Comparison of ENCODE assay signal across 8 cellular contexts in genomic region chr1:65069186-65069585, GRCh38.
A peak's percentile ranks its signal among the peaks of the same experiment; 100 is the strongest.
DNase-seq lines count a peak whose midpoint lies in the region; ATAC-seq and TF ChIP-seq lines count a peak whose summit lies in the region.

No MANE protein-coding gene starts in this region.

- intact Hi-C loops in OCI-LY7 (cut with micrococcal nuclease; ENCODE audit: unreplicated experiment), result loop anchor here (5.0 kb wide), 3 partner anchors 107 to 353 kb away; partner anchors contain the start of genes LEPR and LEPROT

- H3K27me3 Mint-ChIP-seq in activated naive CD4-positive, alpha-beta T cell treated with anti-CD3 and anti-CD28 coated beads, Interleukin-2, amount 50 U/mL, for 24 hours, result no peaks in the 10 kb centered on the region
- peaks cover 22% of the 10 kb centered on the region for H3K27me3 Mint-ChIP-seq in mesothelial cell of epicardium (ENCODE audit: low read depth)

- POLR2A ChIA-PET in OCI-LY7 (lab: Charles Lee), result interaction anchor here (0.7 kb wide), 1 partner anchor 96 kb away, joined by 3 read pairs; no protein-coding TSS in a partner anchor

- H3K9me2 ChIP-seq in OCI-LY7 (ENCODE audit: insufficient read depth, low read length), result no peaks in the 10 kb centered on the region

- no peaks in the 10 kb centered on the region for H4K20me1 ChIP-seq in OCI-LY7 (ENCODE audit: insufficient read depth, low read length)

- no peak for ATAC-seq in GM21526 (IDR thresholded peaks at IDR 0.05; ENCODE audit: low FRiP score, unreplicated experiment)

- H2AFZ ChIP-seq in OCI-LY7 (ENCODE audit: low read length), result peak overlapping the region; percentile 83

- H3K27ac ChIP-seq in OCI-LY7 (ENCODE audit: low read depth, low read length, poor library complexity, severe bottlenecking) (peak overlapping the region; percentile 55), temporal lobe (ENCODE audit: low read depth, low read length) (peak overlapping the region; percentile 96)

- H3K4me2 ChIP-seq in OCI-LY7 (ENCODE audit: low read length), result peak overlapping the region; percentile 71

- CTCF ChIA-PET in OCI-LY7 (lab: Charles Lee; ENCODE audit: unreplicated experiment), result no interaction called here

- no peak for DNase-seq in OCI-LY7 (ENCODE audit: low spot score)
- DNase-seq in mesothelial cell of epicardium (ENCODE audit: low spot score in 2 of 2, unreplicated experiment in 2 of 2), result no peak
- no peak for DNase-seq in Ammon's horn (ENCODE audit: low spot score)
- no peak for DNase-seq in DMS79 (lab: John Stamatoyannopoulos, UW)
- DNase-seq in central memory CD4-positive, alpha-beta T cell, result no peak

- H3K36me3 ChIP-seq in OCI-LY7 (ENCODE audit: insufficient read depth, low read length), result no peaks in the 10 kb centered on the region

- H3K4me3 Mint-ChIP-seq in activated naive CD4-positive, alpha-beta T cell treated with anti-CD3 and anti-CD28 coated beads, Interleukin-2, amount 50 U/mL, for 24 hours, result peak overlapping the region; percentile 92
- peak overlapping the region; percentile 91 for H3K4me3 Mint-ChIP-seq in mesothelial cell of epicardium

- no peaks in the 10 kb centered on the region for H3K9me3 ChIP-seq in OCI-LY7 (ENCODE audit: low read length)

- no peaks in the 10 kb centered on the region for H3K9me3 Mint-ChIP-seq in activated naive CD4-positive, alpha-beta T cell treated with anti-CD3 and anti-CD28 coated beads, Interleukin-2, amount 50 U/mL, for 24 hours
- H3K9me3 Mint-ChIP-seq in mesothelial cell of epicardium, result no peaks in the 10 kb centered on the region

- TF ChIP-seq CTCF in OCI-LY7 (conservative IDR thresholded peaks at IDR 0.05; ENCODE audit: low read length) (no peak), mesothelial cell of epicardium (IDR thresholded peaks at IDR 0.05; ENCODE audit: unreplicated experiment) (no peak)

- no peaks in the 10 kb centered on the region for H3K79me2 ChIP-seq in OCI-LY7 (ENCODE audit: insufficient read depth, low read depth, low read length)

- peaks cover 58% of the 10 kb centered on the region for H3K4me1 Mint-ChIP-seq in activated naive CD4-positive, alpha-beta T cell treated with anti-CD3 and anti-CD28 coated beads, Interleukin-2, amount 50 U/mL, for 24 hours
- H3K4me1 Mint-ChIP-seq in mesothelial cell of epicardium, result peaks cover 31% of the 10 kb centered on the region

- no TSS peak for BruUV-seq in OCI-LY7 (replicated peaks; lab: Mats Ljungman, UMichigan)

- no peaks in the 10 kb centered on the region for H3K36me3 Mint-ChIP-seq in activated naive CD4-positive, alpha-beta T cell treated with anti-CD3 and anti-CD28 coated beads, Interleukin-2, amount 50 U/mL, for 24 hours
- H3K36me3 Mint-ChIP-seq in mesothelial cell of epicardium, result no peaks in the 10 kb centered on the region

- peak overlapping the region; percentile 85 for H3K4me3 ChIP-seq in OCI-LY7 (ENCODE audit: low read depth, low read length, poor library complexity, severe bottlenecking)

- H3K27ac Mint-ChIP-seq in activated naive CD4-positive, alpha-beta T cell treated with anti-CD3 and anti-CD28 coated beads, Interleukin-2, amount 50 U/mL, for 24 hours, result peak overlapping the region; percentile 99
- H3K27ac Mint-ChIP-seq in mesothelial cell of epicardium, result no peak overlapping the region

- peaks cover 23% of the 10 kb centered on the region for H3K4me1 ChIP-seq in OCI-LY7 (ENCODE audit: insufficient read depth, low read length, poor library complexity, severe bottlenecking)
